In the genomic region with DNA sequence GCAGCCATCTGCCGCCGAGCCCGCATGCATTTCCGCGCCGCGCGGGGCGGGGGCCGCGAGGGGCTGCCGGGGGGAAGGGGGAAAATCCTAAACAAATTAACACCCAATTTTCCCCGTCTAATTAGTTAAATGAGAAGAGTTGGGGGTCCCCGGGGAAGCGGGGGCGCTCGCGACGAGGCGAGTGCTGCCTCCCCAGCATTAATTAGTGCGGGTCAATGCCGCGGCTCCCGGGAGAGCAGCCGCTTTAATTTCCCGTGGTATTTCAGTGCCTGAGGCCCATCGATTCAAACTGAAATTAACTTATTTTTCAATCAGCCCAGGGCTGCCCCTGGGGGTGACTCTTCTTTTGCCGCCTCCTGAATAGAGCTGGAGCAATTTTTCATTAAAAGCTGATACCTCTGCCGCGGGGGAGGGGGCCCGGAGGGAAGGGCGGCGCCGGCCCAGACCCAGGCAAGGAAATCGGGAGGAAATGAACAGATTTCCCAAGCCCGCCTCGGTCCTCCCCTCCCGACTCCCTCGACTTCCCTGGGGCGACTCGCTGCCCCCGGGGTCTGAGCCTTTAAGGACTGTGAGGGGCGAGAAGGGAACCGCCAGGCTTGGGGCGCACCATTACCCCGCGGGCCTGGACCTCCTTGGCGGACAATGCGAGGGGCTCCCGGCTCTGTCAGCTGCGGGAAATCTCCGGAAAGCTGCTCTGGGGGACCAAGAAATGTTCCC, we compare ENCODE assay signal across 8 cellular contexts. TPM values are rescaled to one million over a fixed set of nuclear protein-coding genes. Genes with fewer than 3 reads are reported as not detected.
DNase-seq lines count a peak whose midpoint lies in the region; ATAC-seq and TF ChIP-seq lines count a peak whose summit lies in the region.

No MANE protein-coding gene starts in this region.

- peak overlapping the region; percentile 75 for H3K4me3 Mint-ChIP-seq in activated CD4-positive, alpha-beta memory T cell treated with anti-CD3 and anti-CD28 coated beads for 36 hours

- H3K27me3 Mint-ChIP-seq in activated CD4-positive, alpha-beta memory T cell treated with anti-CD3 and anti-CD28 coated beads for 36 hours, result peaks cover 8% of the 10 kb centered on the region

- POLR2A ChIA-PET in HCT116 (lab: Charles Lee), result no interaction called here
- POLR2A ChIA-PET in activated CD4-positive, alpha-beta memory T cell treated with anti-CD3 and anti-CD28 coated beads for 36 hours (lab: Charles Lee), result no interaction called here

- H3K9me2 ChIP-seq in HCT116 (ENCODE audit: insufficient read depth) (no peaks in the 10 kb centered on the region), hepatocyte (replicated peaks; ENCODE audit: insufficient read depth) (no peaks in the 10 kb centered on the region)

- H3K4me1 ChIP-seq in HCT116 (ENCODE audit: control insufficient read depth in 1 of 2, insufficient read depth in 2 of 2, low read length in 2 of 2) (peaks cover 0 to 12% of the 10 kb centered on the region in 2 experiments; a peak in 3 of 4 replicates), hepatocyte (ENCODE audit: insufficient read depth) (peaks cover 3% of the 10 kb centered on the region), skeletal muscle tissue (ENCODE audit: control insufficient read depth in 3 of 3, insufficient read depth in 3 of 3, low read length in 3 of 3) (peaks cover 11 to 12% (median 12%) of the 10 kb centered on the region in 3 donors)

- no TSS peak for BruUV-seq in HCT116 (replicated peaks; lab: Mats Ljungman, UMichigan)

- H3K4me2 ChIP-seq in HCT116 (ENCODE audit: low read length) (peak overlapping the region; percentile 88), hepatocyte (peak overlapping the region; percentile 100)

- H3K27ac ChIP-seq in HCT116 (ENCODE audit: low read depth, low read length), result no peak overlapping the region
- H3K27ac ChIP-seq in hepatocyte, result no peak overlapping the region
- no peak overlapping the region for H3K27ac ChIP-seq in skeletal muscle tissue (ENCODE audit: low read depth, low read length)

- no peaks in the 10 kb centered on the region for H3K36me3 ChIP-seq in HCT116 (ENCODE audit: control insufficient read depth in 1 of 2, insufficient read depth in 2 of 2, low read length in 2 of 2)
- no peaks in the 10 kb centered on the region for H3K36me3 ChIP-seq in hepatocyte (replicated peaks; ENCODE audit: insufficient read depth, low read depth)
- H3K36me3 ChIP-seq in skeletal muscle tissue (ENCODE audit: control insufficient read depth in 3 of 3, insufficient read depth in 3 of 3, low read length in 3 of 3), result no peaks in the 10 kb centered on the region

- TF ChIP-seq RAD21 in HCT116 (IDR thresholded peaks at IDR 0.05; ENCODE audit: low read depth), result no peak

- CTCF ChIA-PET in HCT116 (lab: Charles Lee), result interaction anchor here (0.6 to 2.3 kb wide), 10 partner anchors 8 to 235 kb away, joined by 3 to 14 read pairs (median 4); a partner anchor contains a TSS
- CTCF ChIA-PET in activated CD4-positive, alpha-beta memory T cell treated with anti-CD3 and anti-CD28 coated beads for 36 hours (lab: Charles Lee), result interaction anchor here (0.7 to 2.2 kb wide), 8 partner anchors 10 to 163 kb away, joined by 3 to 10 read pairs (median 4); a partner anchor contains a TSS

- peak overlapping the region; percentile 35 to 54 for H3K4me3 ChIP-seq in HCT116 (replicated peaks in 1 of 2; ENCODE audit: low read depth in 1 of 2, low read length in 2 of 2)
- H3K4me3 ChIP-seq in hepatocyte, result peak overlapping the region; percentile 87
- H3K4me3 ChIP-seq in skeletal muscle tissue (ENCODE audit: low read length in 3 of 3), result peak overlapping the region; percentile 44 to 68 (median 68)

- no peaks in the 10 kb centered on the region for H3K9me3 ChIP-seq in HCT116 (ENCODE audit: control insufficient read depth in 1 of 2, insufficient read depth in 1 of 2, low read depth in 1 of 2, low read length in 2 of 2)
- H3K9me3 ChIP-seq in hepatocyte (ENCODE audit: low read depth), result no peaks in the 10 kb centered on the region
- no peaks in the 10 kb centered on the region for H3K9me3 ChIP-seq in skeletal muscle tissue (ENCODE audit: control insufficient read depth in 3 of 3, low read length in 3 of 3)

- H4K20me1 ChIP-seq in HCT116 (ENCODE audit: insufficient read depth) (no peaks in the 10 kb centered on the region), hepatocyte (ENCODE audit: insufficient read depth, poor library complexity, severe bottlenecking) (no peaks in the 10 kb centered on the region)

- no peaks in the 10 kb centered on the region for H3K36me3 Mint-ChIP-seq in activated CD4-positive, alpha-beta memory T cell treated with anti-CD3 and anti-CD28 coated beads for 36 hours

- H3K27ac Mint-ChIP-seq in activated CD4-positive, alpha-beta memory T cell treated with anti-CD3 and anti-CD28 coated beads for 36 hours, result no peak overlapping the region

- ATAC-seq in HCT116 (no peak), GM21825 (IDR thresholded peaks at IDR 0.05; ENCODE audit: unreplicated experiment) (no peak), GM21576 (IDR thresholded peaks at IDR 0.05; ENCODE audit: unreplicated experiment) (no peak), GM19351 (IDR thresholded peaks at IDR 0.05; ENCODE audit: unreplicated experiment) (no peak), GM21619 (IDR thresholded peaks at IDR 0.05; ENCODE audit: unreplicated experiment) (no peak)

- H3K9ac ChIP-seq in HCT116 (ENCODE audit: low read length) (no peak overlapping the region), skeletal muscle tissue (ENCODE audit: low read depth in 1 of 3, low read length in 3 of 3) (peak overlapping the region in 2 of 3 donors; percentile 32 to 66)

- TF ChIP-seq CTCF in HCT116 (IDR thresholded peaks at IDR 0.05 in 2 of 3, conservative IDR thresholded peaks at IDR 0.05 in 1 of 3; ENCODE audit: borderline replicate concordance in 1 of 3, insufficient read depth in 1 of 3, low read depth in 2 of 3, low read length in 2 of 3) (no peak), hepatocyte (IDR thresholded peaks at IDR 0.05; ENCODE audit: poor library complexity) (no peak)

- RAD21 ChIA-PET in HCT116 (lab: Charles Lee; ENCODE audit: low non-redundant PET in 1 of 2, low total read pairs in 2 of 2, uncharacterized antibody in 2 of 2, unreplicated experiment in 2 of 2), result no interaction called here

- H2AFZ ChIP-seq in HCT116 (ENCODE audit: low read depth, low read length, poor library complexity, severe bottlenecking) (peak overlapping the region; percentile 95), hepatocyte (peak overlapping the region; percentile 87)

- H3K79me2 ChIP-seq in HCT116 (ENCODE audit: insufficient read depth, low read length) (no peaks in the 10 kb centered on the region), hepatocyte (no peaks in the 10 kb centered on the region)

- 8% methylated on average over 48 of the region's 52 CpGs for WGBS in hepatocyte (ENCODE audit: low lambda C conversion rate, missing lambda C conversion rate)

- H3K27me3 ChIP-seq in HCT116 (ENCODE audit: insufficient read depth, low read length) (no peaks in the 10 kb centered on the region), hepatocyte (peaks cover 20% of the 10 kb centered on the region), skeletal muscle tissue (ENCODE audit: control insufficient read depth in 3 of 3, insufficient read depth in 3 of 3, low read length in 3 of 3) (peaks cover 5 to 13% (median 10%) of the 10 kb centered on the region in 3 donors)

- DNase-seq in HCT116 (ENCODE audit: low read depth, low spot score), result no peak
- DNase-seq in activated CD4-positive, alpha-beta memory T cell treated with anti-CD3 and anti-CD28 coated beads for 36 hours, result peak; percentile 10
- no peak for DNase-seq in hepatocyte (ENCODE audit: low spot score)

- no peak for TF ChIP-seq POLR2A in HCT116 (IDR thresholded peaks at IDR 0.05; ENCODE audit: borderline replicate concordance, extremely low read depth, insufficient read depth, insufficient read length)

- H3K4me1 Mint-ChIP-seq in activated CD4-positive, alpha-beta memory T cell treated with anti-CD3 and anti-CD28 coated beads for 36 hours (ENCODE audit: low read depth), result peaks cover 4% of the 10 kb centered on the region

- intact Hi-C loops in HCT116 (cut with micrococcal nuclease), result no loop called here
- intact Hi-C loops in activated CD4-positive, alpha-beta memory T cell treated with anti-CD3 and anti-CD28 coated beads for 36 hours (cut with micrococcal nuclease), result loop anchor here (10.0 kb wide), 1 partner anchor 173 kb away; a partner anchor contains a TSS

- H3K9me3 Mint-ChIP-seq in activated CD4-positive, alpha-beta memory T cell treated with anti-CD3 and anti-CD28 coated beads for 36 hours, result no peaks in the 10 kb centered on the region

TF ChIP-seq in HCT116, 20 proteins besides CTCF, POLR2A, EP300 and RAD21 (continues in another document):
- TF ChIP-seq, protein P1, sequence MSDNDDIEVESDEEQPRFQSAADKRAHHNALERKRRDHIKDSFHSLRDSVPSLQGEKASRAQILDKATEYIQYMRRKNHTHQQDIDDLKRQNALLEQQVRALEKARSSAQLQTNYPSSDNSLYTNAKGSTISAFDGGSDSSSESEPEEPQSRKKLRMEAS (IDR thresholded peaks at IDR 0.05), result no peak
- TF ChIP-seq, protein P2, sequence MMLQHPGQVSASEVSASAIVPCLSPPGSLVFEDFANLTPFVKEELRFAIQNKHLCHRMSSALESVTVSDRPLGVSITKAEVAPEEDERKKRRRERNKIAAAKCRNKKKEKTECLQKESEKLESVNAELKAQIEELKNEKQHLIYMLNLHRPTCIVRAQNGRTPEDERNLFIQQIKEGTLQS (IDR thresholded peaks at IDR 0.05), result no peak

RNA-seq across cellular contexts. Expression of a gene that starts 18.9 kb away (rescaled TPM):
- total RNA-seq in HCT116 (2021; ENCODE audit: unreplicated experiment) (not detected), hepatocyte (not detected in 2 replicates), skeletal muscle tissue (not detected)
- not detected in 2 replicates for polyA plus RNA-seq in HCT116 (2012)
- total RNA-seq in activated CD4-positive, alpha-beta memory T cell treated with anti-CD3 and anti-CD28 coated beads for 36 hours, result not detected
- not detected in 2 replicates for polyA plus RNA-seq in hepatocyte

RNA-seq across cellular contexts. Expression of a gene that starts 44.6 kb away (rescaled TPM):
- total RNA-seq in HCT116 (2021; ENCODE audit: unreplicated experiment) (45.3 TPM), hepatocyte (37.3 and 44.0 TPM in 2 replicates), skeletal muscle tissue (28.7 TPM)
- polyA plus RNA-seq in HCT116 (2012), result 47.3 and 47.7 TPM in 2 replicates
- 10 to 100 TPM; 42.7 to 47.7 TPM for total RNA-seq in activated CD4-positive, alpha-beta memory T cell treated with anti-CD3 and anti-CD28 coated beads for 36 hours
- polyA plus RNA-seq in hepatocyte, result 71.9 and 80.7 TPM in 2 replicates
